22 cellular contexts compared by ENCODE assay signal in the genomic region with DNA sequence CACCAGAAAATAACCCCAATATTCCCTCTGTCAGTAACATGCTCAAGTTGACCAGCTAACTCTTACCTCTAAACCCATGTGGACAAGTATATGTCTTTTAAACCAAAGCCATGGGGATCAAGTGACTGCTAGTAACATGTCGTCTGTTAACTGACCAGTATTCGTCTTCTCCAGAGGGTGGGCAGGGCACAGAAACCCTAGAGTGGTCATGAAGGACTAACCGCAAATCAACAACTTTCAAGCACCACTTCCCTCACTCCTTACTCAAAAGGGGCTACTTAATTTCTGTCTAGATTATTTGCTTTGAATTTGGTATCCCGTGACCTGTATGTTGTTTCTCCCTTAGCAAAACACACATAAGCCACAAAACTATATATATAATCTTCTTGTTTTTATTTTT.
DNase-seq lines count a peak whose midpoint lies in the region; ATAC-seq and TF ChIP-seq lines count a peak whose summit lies in the region.
"Had no signal": no experiment of that assay in that cellular context is flagged by ENCODE, and none has a peak within 500 bp of the region (broad histone marks: within the 10 kb centered on the region; RNA-seq: fewer than 3 reads in every experiment).

No MANE protein-coding gene starts in this region.

- H3K36me3 ChIP-seq in left lung = peaks cover 0 to 16% of the 10 kb centered on the region in 2 donors
- H3K36me3 ChIP-seq: BE2C, HAP-1 had no signal

- H3K4me1 Mint-ChIP-seq in osteocyte (ENCODE audit: unreplicated experiment) = peaks cover 32% of the 10 kb centered on the region
- H3K4me1 Mint-ChIP-seq: CD14-positive monocyte; CD8-positive, alpha-beta memory T cell had no signal

- H3K9me3 ChIP-seq in left lung = no peaks in the 10 kb centered on the region
- H3K9me3 ChIP-seq: A549, BE2C, HAP-1 had no signal

- no peak overlapping the region for H3K27ac ChIP-seq in left lung
- H3K27ac ChIP-seq: 22Rv1; A549; BLaER1 treated with 17β-estradiol and CSF1 and Interleukin-3, amounts not matched to agents 10 nM and 100 nM had no signal

- intact Hi-C loops in left lung (cut with DNase I) = loop anchor here in 1 of 2 donors (10.0 kb wide), 1 partner anchor 192 kb away; no protein-coding TSS in a partner anchor

- no peak overlapping the region for H3K4me3 ChIP-seq in left lung
- H3K4me3 ChIP-seq: A549; BLaER1 treated with 17β-estradiol and CSF1 and Interleukin-3, amounts not matched to agents 10 nM and 100 nM; HAP-1 had no signal

- H3K4me3 Mint-ChIP-seq in osteocyte (ENCODE audit: unreplicated experiment) = no peak overlapping the region
- H3K4me3 Mint-ChIP-seq: CD14-positive monocyte; CD4-positive, alpha-beta T cell; CD8-positive, alpha-beta memory T cell; HFFc6 had no signal

- H3K36me3 Mint-ChIP-seq in osteocyte (ENCODE audit: unreplicated experiment) = peaks cover 49% of the 10 kb centered on the region

- H3K9me3 Mint-ChIP-seq in osteocyte (ENCODE audit: unreplicated experiment) = no peaks in the 10 kb centered on the region
- H3K9me3 Mint-ChIP-seq: CD4-positive, alpha-beta T cell; CD8-positive, alpha-beta memory T cell; HFFc6 had no signal

- H3K27ac Mint-ChIP-seq in osteocyte (ENCODE audit: unreplicated experiment) = peak overlapping the region; percentile 66
- H3K27ac Mint-ChIP-seq: CD14-positive monocyte; CD4-positive, alpha-beta T cell; CD8-positive, alpha-beta memory T cell; HFFc6 had no signal

- H3K27me3 Mint-ChIP-seq in osteocyte (ENCODE audit: unreplicated experiment) = no peaks in the 10 kb centered on the region
- H3K27me3 Mint-ChIP-seq: CD4-positive, alpha-beta T cell; CD8-positive, alpha-beta memory T cell had no signal

- ATAC-seq in left lung = peak; percentile 92
- ATAC-seq: A549 had no signal

- TF ChIP-seq CTCF in left lung (IDR thresholded peaks at IDR 0.05) (no peak), osteocyte (IDR thresholded peaks at IDR 0.05) (no peak)

- H3K4me1 ChIP-seq in left lung = no peaks in the 10 kb centered on the region
- H3K4me1 ChIP-seq: BE2C; BLaER1 treated with 17β-estradiol and CSF1 and Interleukin-3, amounts not matched to agents 10 nM and 100 nM had no signal

- DNase-seq in DMS79 treated with DMSO at 0.1 percent for 48 hours (lab: John Stamatoyannopoulos, UW) (peak; percentile 7), DMS79 (lab: John Stamatoyannopoulos, UW) (no peak), left lung (no peak), osteocyte (ENCODE audit: extremely low spot score, unreplicated experiment) (no peak), NCI-H146 (lab: John Stamatoyannopoulos, UW) (no peak), cerebellar cortex (ENCODE audit: low spot score) (no peak), NOMO-1 (lab: John Stamatoyannopoulos, UW; ENCODE audit: unreplicated experiment in 2 of 2) (no peak)
- DNase-seq in stimulated activated CD8-positive, alpha-beta memory T cell treated with anti-CD3 and anti-CD28 coated beads, Interleukin-4, amount 100 ng/mL, for 48 hours = no peak
- DNase-seq: ACHN; AML-193; BE2C; CD4-positive, alpha-beta T cell; CD8-positive, alpha-beta memory T cell; DMS 273 treated with DMSO at 0.1 percent for 48 hours; DND-41; GOT3; HFFc6 had no signal

- no peaks in the 10 kb centered on the region for H3K27me3 ChIP-seq in left lung
- H3K27me3 ChIP-seq: BE2C; BLaER1 treated with 17β-estradiol and CSF1 and Interleukin-3, amounts not matched to agents 10 nM and 100 nM had no signal
